Comparison of ENCODE assay signal across 22 cellular contexts in genomic region chr15:73296621-73297353, GRCh38.
DNase-seq lines count a peak whose midpoint lies in the region; ATAC-seq, FAIRE-seq and TF ChIP-seq lines count a peak whose summit lies in the region.
"Had no signal": no experiment of that assay in that cellular context is flagged by ENCODE, and none has a peak within 500 bp of the region (broad histone marks: within the 10 kb centered on the region; RNA-seq: fewer than 3 reads in every experiment).

No MANE protein-coding gene starts in this region.

- DNase-seq in A673 (ENCODE audit: low spot score): no peak
- no peak for DNase-seq in HTR-8/SVneo (ENCODE audit: insufficient read length, low spot score)
- no peak for DNase-seq in neural progenitor cell (ENCODE audit: low spot score)
- DNase-seq in stimulated activated CD4-positive, alpha-beta T cell treated with anti-CD3 and anti-CD28 coated beads, Interleukin-12 subunit alpha, Interleukin-12 subunit beta, amount 100 ng/mL, for 4 hours: no peak
- no peak for DNase-seq in activated T-cell treated with anti-CD3 and anti-CD28 coated beads, Interleukin-2, amount 50 U/mL, for 1 hour
- DNase-seq: CD4-positive, alpha-beta T cell; GM23248; H9; KBM-7; MG63; NCI-H1105 treated with DMSO at 0.1 percent for 48 hours; NCI-H146; NCI-H1930; NCI-H2107; NCI-H446; NCI-H524 treated with DMSO at 0.1 percent for 48 hours; NCI-H774 had no signal

- no peaks in the 10 kb centered on the region for H3F3A ChIP-seq in neural progenitor cell (ENCODE audit: low read depth)

- H3K36me3 Mint-ChIP-seq in brain: peaks cover 28% of the 10 kb centered on the region
- peaks cover 21% of the 10 kb centered on the region for H3K36me3 Mint-ChIP-seq in neural progenitor cell

- H3K27me3 Mint-ChIP-seq in brain (no peaks in the 10 kb centered on the region), neural progenitor cell (ENCODE audit: insufficient read depth, low read depth) (peaks cover 10% of the 10 kb centered on the region)
- H3K27me3 Mint-ChIP-seq: CD4-positive, alpha-beta T cell had no signal

- TF ChIP-seq CTCF in A673 (conservative IDR thresholded peaks at IDR 0.05; ENCODE audit: low read depth, low read length) (no peak), brain (conservative IDR thresholded peaks at IDR 0.05) (no peak), neural progenitor cell (IDR thresholded peaks at IDR 0.05) (no peak), gastroesophageal sphincter (IDR thresholded peaks at IDR 0.05) (no peak)

- ATAC-seq in gastroesophageal sphincter: no peak

- no peak overlapping the region for H2AFZ ChIP-seq in neural progenitor cell (replicated peaks)
- H2AFZ ChIP-seq: GM23248 had no signal

- intact Hi-C loops in A673 (cut with micrococcal nuclease; ENCODE audit: unreplicated experiment): no loop called here

- peaks cover 12% of the 10 kb centered on the region for H3K4me1 ChIP-seq in A673 (ENCODE audit: insufficient read depth, low read length, poor library complexity, severe bottlenecking)
- H3K4me1 ChIP-seq in neural progenitor cell: no peaks in the 10 kb centered on the region
- H3K4me1 ChIP-seq in gastroesophageal sphincter: no peaks in the 10 kb centered on the region

- no peak overlapping the region for H3K9ac ChIP-seq in neural progenitor cell
- H3K9ac ChIP-seq: BLaER1, GM23248 had no signal

- WGBS in gastroesophageal sphincter (ENCODE audit: low coverage in 1 of 2), 2 donors: 73 to 89% methylated on average over 6 to 8 of the region's 9 CpGs

- H3K36me3 ChIP-seq in A673 (ENCODE audit: insufficient read depth, low read length, poor library complexity, severe bottlenecking) (peaks cover 4% of the 10 kb centered on the region), neural progenitor cell (no peaks in the 10 kb centered on the region), gastroesophageal sphincter (peaks cover 0 to 94% of the 10 kb centered on the region in 2 donors)
- H3K36me3 ChIP-seq: MG63 had no signal

- no TSS peak for BruUV-seq in A673 (replicated peaks; lab: Mats Ljungman, UMichigan)

- peak overlapping the region; percentile 40 for H3K27ac ChIP-seq in A673 (ENCODE audit: low read depth, low read length, poor library complexity, severe bottlenecking)
- H3K27ac ChIP-seq in neural progenitor cell: no peak overlapping the region
- no peak overlapping the region for H3K27ac ChIP-seq in gastroesophageal sphincter
- H3K27ac ChIP-seq: BLaER1, GM23248 had no signal

- TF ChIP-seq POLR2A in gastroesophageal sphincter (IDR thresholded peaks at IDR 0.05): no peak

- CTCF ChIA-PET in A673 (lab: Charles Lee): no interaction called here

- H3K27me3 ChIP-seq in A673 (replicated peaks; ENCODE audit: insufficient read depth, low read depth, low read length, poor library complexity) (no peaks in the 10 kb centered on the region), neural progenitor cell (no peaks in the 10 kb centered on the region), gastroesophageal sphincter (no peaks in the 10 kb centered on the region)
- H3K27me3 ChIP-seq: BLaER1, MG63 had no signal

- H3K4me3 Mint-ChIP-seq in brain (no peak overlapping the region), neural progenitor cell (no peak overlapping the region)
- H3K4me3 Mint-ChIP-seq: CD4-positive, alpha-beta T cell; H9 had no signal

- H4K20me1 ChIP-seq in neural progenitor cell (ENCODE audit: low read depth): no peaks in the 10 kb centered on the region
- H4K20me1 ChIP-seq: BLaER1 had no signal

- H3K9me3 Mint-ChIP-seq in brain (no peaks in the 10 kb centered on the region), neural progenitor cell (no peaks in the 10 kb centered on the region)
- H3K9me3 Mint-ChIP-seq: CD4-positive, alpha-beta T cell; H9 had no signal

- peak; percentile 62 for FAIRE-seq in HTR-8/SVneo (lab: Jason Lieb, UNC)
- FAIRE-seq: D721Med, RCC 7860 had no signal

- H3K4me2 ChIP-seq in neural progenitor cell: no peak overlapping the region
- H3K4me2 ChIP-seq: BLaER1 had no signal

- H3K4me1 Mint-ChIP-seq in brain: no peaks in the 10 kb centered on the region
- H3K4me1 Mint-ChIP-seq in neural progenitor cell: no peaks in the 10 kb centered on the region
- H3K4me1 Mint-ChIP-seq: H9 had no signal

- no peak for TF ChIP-seq EP300 in gastroesophageal sphincter (IDR thresholded peaks at IDR 0.05)

- H3K9me3 ChIP-seq in A673 (ENCODE audit: low read depth, low read length, poor library complexity, severe bottlenecking) (no peaks in the 10 kb centered on the region), neural progenitor cell (ENCODE audit: low read depth) (no peaks in the 10 kb centered on the region), gastroesophageal sphincter (no peaks in the 10 kb centered on the region)
- H3K9me3 ChIP-seq: BLaER1, MG63 had no signal

- POLR2A ChIA-PET in A673 (lab: Charles Lee; ENCODE audit: low non-redundant PET): interaction anchor here (0.7 kb wide), 1 partner anchor 1333 kb away, joined by 3 read pairs; no protein-coding TSS in a partner anchor

- H3K27ac Mint-ChIP-seq in brain: peak overlapping the region in 3 of 5 experiments; percentile 22 to 69 (median 37)
- peak overlapping the region; percentile 88 for H3K27ac Mint-ChIP-seq in neural progenitor cell
- H3K27ac Mint-ChIP-seq: CD4-positive, alpha-beta T cell had no signal

- H3K4me3 ChIP-seq in A673 (ENCODE audit: low read depth, low read length, poor library complexity, severe bottlenecking): no peak overlapping the region
- no peak overlapping the region for H3K4me3 ChIP-seq in neural progenitor cell
- no peak overlapping the region for H3K4me3 ChIP-seq in gastroesophageal sphincter
- H3K4me3 ChIP-seq: BLaER1, GM23248, MG63 had no signal

- H3K79me2 ChIP-seq in neural progenitor cell (ENCODE audit: low read depth): no peaks in the 10 kb centered on the region
